In the genomic region with DNA sequence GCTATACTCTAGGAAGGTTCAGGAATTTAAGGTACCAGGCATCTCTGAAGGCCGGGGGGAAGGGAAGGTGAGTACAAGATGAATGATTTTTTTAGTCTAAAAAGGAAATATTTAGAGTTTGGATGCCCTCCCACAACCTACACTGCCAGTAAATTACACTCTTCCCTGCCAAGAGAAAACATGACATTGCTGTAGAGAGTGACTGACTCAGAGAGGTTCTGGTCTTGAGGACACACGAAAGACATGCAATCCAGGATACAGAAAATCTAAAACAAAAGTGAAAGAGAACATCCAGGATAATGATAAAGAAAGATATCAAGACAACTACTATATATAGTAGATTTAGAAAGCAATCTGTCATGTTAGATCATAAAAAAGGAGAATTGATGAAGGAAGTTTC, we compare ENCODE assay signal across 26 cellular contexts.
"Had no signal": no experiment of that assay in that cellular context is flagged by ENCODE, and none has a peak within 500 bp of the region (broad histone marks: within the 10 kb centered on the region; RNA-seq: fewer than 3 reads in every experiment).

No MANE protein-coding gene starts in this region.

- H3K27me3 Mint-ChIP-seq: activated T-cell treated with anti-CD3 and anti-CD28 coated beads, Interleukin-2, amount 50 U/mL, for 24 hours; activated T-helper 17 cell treated with anti-CD3 and anti-CD28 coated beads, Interleukin-2, amount 50 U/mL, for 72 hours; effector memory CD8-positive, alpha-beta T cell; natural killer cell treated with Interleukin-12 subunit alpha and Interleukin-12 subunit beta and Interleukin-15 and Interleukin-18, amount 100 ng/mL, for 72 hours; stimulated activated naive CD8-positive, alpha-beta T cell treated with anti-CD3 and anti-CD28 coated beads, Interleukin-15, Interleukin-2, amounts not matched to agents 100 ng/mL and 50 ng/mL, for 24 hours had no signal

- H3K4me3 ChIP-seq: adrenal gland, ascending aorta, colonic mucosa, dorsolateral prefrontal cortex, gastroesophageal sphincter, left ventricle myocardium inferior, ovary, psoas muscle, right atrium auricular region, spleen, thyroid gland had no signal

- H3K4me1 Mint-ChIP-seq: activated T-helper 17 cell treated with anti-CD3 and anti-CD28 coated beads, Interleukin-2, amount 50 U/mL, for 72 hours had no signal

- DNase-seq: activated CD4-positive, alpha-beta T cell treated with anti-CD3 and anti-CD28 coated beads for 1 hour; activated CD8-positive, alpha-beta memory T cell treated with anti-CD3 and anti-CD28 coated beads for 24 hours; activated CD8-positive, alpha-beta memory T cell treated with anti-CD3 and anti-CD28 coated beads, Interleukin-2, amount 50 U/mL, for 4 hours; activated T-cell treated with anti-CD3 and anti-CD28 coated beads, Interleukin-2, amount 50 U/mL, for 24 hours; adrenal gland; colonic mucosa; dorsolateral prefrontal cortex; effector memory CD8-positive, alpha-beta T cell; head of caudate nucleus; hypothalamus; left ventricle myocardium inferior; ovary; psoas muscle; spleen; stimulated activated CD4-positive, alpha-beta T cell treated with anti-CD3 and anti-CD28 coated beads, Interleukin-4, amount 100 ng/mL, for 4 hours; substantia nigra; thyroid gland had no signal

- H3K27ac ChIP-seq: adrenal gland, ascending aorta, colonic mucosa, dorsolateral prefrontal cortex, gastroesophageal sphincter, left ventricle myocardium inferior, neutrophil, ovary, psoas muscle, right atrium auricular region, spleen, thyroid gland had no signal

- H3K36me3 Mint-ChIP-seq: activated naive CD4-positive, alpha-beta T cell treated with anti-CD3 and anti-CD28 coated beads, Interleukin-2, amount 50 U/mL, for 72 hours; natural killer cell treated with Interleukin-12 subunit alpha and Interleukin-12 subunit beta and Interleukin-15 and Interleukin-18, amount 100 ng/mL, for 72 hours had no signal

- H3K36me3 ChIP-seq: adrenal gland, ascending aorta, colonic mucosa, gastroesophageal sphincter, left ventricle myocardium inferior, neutrophil, ovary, right atrium auricular region, spleen, thyroid gland had no signal

- H3K9me3 ChIP-seq: adrenal gland, ascending aorta, colonic mucosa, neutrophil, ovary, thyroid gland had no signal

- H3K27ac Mint-ChIP-seq: activated naive CD4-positive, alpha-beta T cell treated with anti-CD3 and anti-CD28 coated beads, Interleukin-2, amount 50 U/mL, for 72 hours; activated T-cell treated with anti-CD3 and anti-CD28 coated beads, Interleukin-2, amount 50 U/mL, for 24 hours; activated T-helper 17 cell treated with anti-CD3 and anti-CD28 coated beads, Interleukin-2, amount 50 U/mL, for 72 hours; effector memory CD8-positive, alpha-beta T cell; natural killer cell treated with Interleukin-12 subunit alpha and Interleukin-12 subunit beta and Interleukin-15 and Interleukin-18, amount 100 ng/mL, for 72 hours; stimulated activated naive CD8-positive, alpha-beta T cell treated with anti-CD3 and anti-CD28 coated beads, Interleukin-15, Interleukin-2, amounts not matched to agents 100 ng/mL and 50 ng/mL, for 24 hours; T-helper 2 cell treated with Interferon-gamma antibody and Interleukin-4, amounts not matched to agents 5 μg/mL and 100 μg/mL, for 36 hours had no signal

- H3K4me1 ChIP-seq: adrenal gland, ascending aorta, colonic mucosa, gastroesophageal sphincter, left ventricle myocardium inferior, psoas muscle, right atrium auricular region, spleen, thyroid gland had no signal

- H3K4me3 Mint-ChIP-seq: activated T-cell treated with anti-CD3 and anti-CD28 coated beads, Interleukin-2, amount 50 U/mL, for 24 hours; activated T-helper 17 cell treated with anti-CD3 and anti-CD28 coated beads, Interleukin-2, amount 50 U/mL, for 72 hours; effector memory CD8-positive, alpha-beta T cell; natural killer cell treated with Interleukin-12 subunit alpha and Interleukin-12 subunit beta and Interleukin-15 and Interleukin-18, amount 100 ng/mL, for 72 hours; stimulated activated naive CD8-positive, alpha-beta T cell treated with anti-CD3 and anti-CD28 coated beads, Interleukin-15, Interleukin-2, amounts not matched to agents 100 ng/mL and 50 ng/mL, for 24 hours; T-helper 2 cell treated with Interferon-gamma antibody and Interleukin-4, amounts not matched to agents 5 μg/mL and 100 μg/mL, for 36 hours had no signal

- H3K27me3 ChIP-seq: adrenal gland, ascending aorta, colonic mucosa, dorsolateral prefrontal cortex, gastroesophageal sphincter, neutrophil, ovary, right atrium auricular region, spleen, thyroid gland had no signal
